Comparison of ENCODE assay signal across 26 cellular contexts in genomic region chr9:24381205-24381604, GRCh38.
"Had no signal": no experiment of that assay in that cellular context is flagged by ENCODE, and none has a peak within 500 bp of the region (broad histone marks: within the 10 kb centered on the region; RNA-seq: fewer than 3 reads in every experiment).

No MANE protein-coding gene starts in this region.

- ATAC-seq: activated T-cell treated with anti-CD3 and anti-CD28 coated beads, Interleukin-2, amount 50 U/mL, for 4 hours; activated T-helper 17 cell treated with anti-CD3 and anti-CD28 coated beads, Interleukin-2, amount 50 U/mL, for 72 hours; esophagus mucosa; T-helper 17 cell had no signal

- H3K27ac ChIP-seq: brain microvascular endothelial cell had no signal

- H3K36me3 Mint-ChIP-seq: activated naive CD8-positive, alpha-beta T cell had no signal

- H3K27me3 Mint-ChIP-seq: activated CD4-positive, alpha-beta memory T cell treated with anti-CD3 and anti-CD28 coated beads, Interleukin-2, amount 10 ng/mL, durations not matched to agents 7 days and 5 days; activated CD4-positive, alpha-beta T cell treated with anti-CD3 and anti-CD28 coated beads, Interleukin-2, amount 10 ng/mL, durations not matched to agents 7 days and 5 days; activated naive CD8-positive, alpha-beta T cell; activated T-helper 17 cell treated with anti-CD3 and anti-CD28 coated beads, Interleukin-2, amount 50 U/mL, for 72 hours; T-helper 17 cell had no signal

- H3K4me3 Mint-ChIP-seq: activated CD4-positive, alpha-beta memory T cell treated with anti-CD3 and anti-CD28 coated beads, Interleukin-2, amount 10 ng/mL, durations not matched to agents 7 days and 5 days; activated CD4-positive, alpha-beta T cell treated with anti-CD3 and anti-CD28 coated beads, Interleukin-2, amount 10 ng/mL, durations not matched to agents 7 days and 5 days; activated naive CD8-positive, alpha-beta T cell; activated T-cell treated with anti-CD3 and anti-CD28 coated beads, Interleukin-2, amount 50 U/mL, for 4 hours; activated T-helper 17 cell treated with anti-CD3 and anti-CD28 coated beads, Interleukin-2, amount 50 U/mL, for 72 hours; T-helper 17 cell; T-helper 2 cell treated with Interferon-gamma antibody and Interleukin-4, amounts not matched to agents 5 μg/mL and 100 μg/mL, for 36 hours had no signal

- H3K27me3 ChIP-seq: brain microvascular endothelial cell had no signal

- DNase-seq: activated CD4-positive, alpha-beta memory T cell treated with anti-CD3 and anti-CD28 coated beads, Interleukin-2, amount 10 ng/mL, durations not matched to agents 7 days and 5 days; activated CD4-positive, alpha-beta T cell treated with anti-CD3 and anti-CD28 coated beads for 1 hour; activated CD4-positive, alpha-beta T cell treated with anti-CD3 and anti-CD28 coated beads for 4 hours; activated CD4-positive, alpha-beta T cell treated with anti-CD3 and anti-CD28 coated beads, Interleukin-2, amount 10 ng/mL, durations not matched to agents 7 days and 5 days; activated CD4-positive, alpha-beta T cell treated with anti-CD3 and anti-CD28 coated beads, Interleukin-2, amount 50 U/mL, for 4 hours; activated effector memory CD4-positive, alpha-beta T cell treated with Interleukin-2 at 50 U/mL for 16 hours; activated gamma-delta T cell treated with Interleukin-2 at 50 U/mL for 16 hours; activated naive CD4-positive, alpha-beta T cell treated with anti-CD3 and anti-CD28 coated beads, Interleukin-2, amount 50 U/mL, for 16 hours; activated naive CD4-positive, alpha-beta T cell treated with Interleukin-2 at 50 U/mL for 16 hours; activated T-cell treated with anti-CD3 and anti-CD28 coated beads, Interleukin-2, amount 50 U/mL, for 4 hours; amniotic stem cell; anterior cingulate cortex; brain microvascular endothelial cell; caudate nucleus; cortex of kidney; dermis blood vessel endothelial cell; effector CD8-positive, alpha-beta T cell; foreskin fibroblast; head of caudate nucleus; T-helper 1 cell; T-helper 17 cell; T1000 had no signal

- H3K4me1 Mint-ChIP-seq: activated CD4-positive, alpha-beta memory T cell treated with anti-CD3 and anti-CD28 coated beads, Interleukin-2, amount 10 ng/mL, durations not matched to agents 7 days and 5 days; activated CD4-positive, alpha-beta T cell treated with anti-CD3 and anti-CD28 coated beads, Interleukin-2, amount 10 ng/mL, durations not matched to agents 7 days and 5 days; activated T-helper 17 cell treated with anti-CD3 and anti-CD28 coated beads, Interleukin-2, amount 50 U/mL, for 72 hours; T-helper 17 cell had no signal

- H3K36me3 ChIP-seq: brain microvascular endothelial cell had no signal

- H3K27ac Mint-ChIP-seq: activated CD4-positive, alpha-beta memory T cell treated with anti-CD3 and anti-CD28 coated beads, Interleukin-2, amount 10 ng/mL, durations not matched to agents 7 days and 5 days; activated CD4-positive, alpha-beta T cell treated with anti-CD3 and anti-CD28 coated beads, Interleukin-2, amount 10 ng/mL, durations not matched to agents 7 days and 5 days; activated naive CD8-positive, alpha-beta T cell; activated T-helper 17 cell treated with anti-CD3 and anti-CD28 coated beads, Interleukin-2, amount 50 U/mL, for 72 hours; T-helper 17 cell; T-helper 2 cell treated with Interferon-gamma antibody and Interleukin-4, amounts not matched to agents 5 μg/mL and 100 μg/mL, for 36 hours had no signal
